Comparison of ENCODE assay signal across 1 cellular context in genomic region chr17:7836596-7837374, GRCh38.
TF ChIP-seq lines count a peak whose summit lies in the region.

No MANE protein-coding gene starts in this region.

TF ChIP-seq in HepG2, 621 proteins besides CTCF, POLR2A, EP300 and RAD21 (continues in another document):
- TF ChIP-seq ARID4A (CRISPR knock-in tag; IDR thresholded peaks at IDR 0.05; ENCODE audit: borderline replicate concordance), result peak; percentile 98
- TF ChIP-seq ZNF691 (CRISPR knock-in tag; IDR thresholded peaks at IDR 0.05; ENCODE audit: borderline replicate concordance, low read depth), result peak; percentile 92; the same call in 1 of the 2 replicates
- TF ChIP-seq SNAI1 (CRISPR knock-in tag; IDR thresholded peaks at IDR 0.05; ENCODE audit: borderline replicate concordance), result peak; percentile 84; the same call in 1 of the 2 replicates
- TF ChIP-seq SNAPC2 (CRISPR knock-in tag; IDR thresholded peaks at IDR 0.05), result no peak
- peak; percentile 100 for TF ChIP-seq BHLHE40 (IDR thresholded peaks at IDR 0.05; ENCODE audit: low read length)
- peak; percentile 98 for TF ChIP-seq REPIN1 (CRISPR knock-in tag; IDR thresholded peaks at IDR 0.05; ENCODE audit: borderline replicate concordance, low read depth)
- TF ChIP-seq IRF1 (CRISPR knock-in tag; IDR thresholded peaks at IDR 0.05; ENCODE audit: low read depth), result no peak; the same call in 1 of the 2 replicates
- TF ChIP-seq HDAC6 (IDR thresholded peaks at IDR 0.05; ENCODE audit: low read depth, low read length), result no peak
- no peak; the same call in 1 of the 2 replicates for TF ChIP-seq THAP8 (CRISPR knock-in tag; IDR thresholded peaks at IDR 0.05; ENCODE audit: borderline replicate concordance)
- TF ChIP-seq SMAD9 (CRISPR knock-in tag; IDR thresholded peaks at IDR 0.05), result no peak
- TF ChIP-seq ZNF292 (CRISPR knock-in tag; IDR thresholded peaks at IDR 0.05; ENCODE audit: borderline replicate concordance, low read depth), result peak; percentile 51
- peak; percentile 90; the same call in 1 of the 2 replicates for TF ChIP-seq SNAPC4 (CRISPR knock-in tag; IDR thresholded peaks at IDR 0.05)
- peak; percentile 4 for TF ChIP-seq ZNF629 (CRISPR knock-in tag; conservative IDR thresholded peaks at IDR 0.05)
- TF ChIP-seq JUNB (CRISPR knock-in tag; IDR thresholded peaks at IDR 0.05; ENCODE audit: borderline replicate concordance), result peak; percentile 68; the same call in 1 of the 2 replicates
- peak; percentile 41; the same call in 1 of the 2 replicates for TF ChIP-seq SNAPC5 (CRISPR knock-in tag; IDR thresholded peaks at IDR 0.05; ENCODE audit: borderline replicate concordance)
- no peak for TF ChIP-seq SOX6 (IDR thresholded peaks at IDR 0.05)
- TF ChIP-seq SOX6 (CRISPR knock-in tag; IDR thresholded peaks at IDR 0.05), result peak; percentile 94
- TF ChIP-seq ZBTB39 (CRISPR knock-in tag; IDR thresholded peaks at IDR 0.05), result peak; percentile 81; the same call in 1 of the 2 replicates
- 0 out of 2 replicates have a peak, but pooled peaks have one; percentile 17 for TF ChIP-seq ZSCAN29 (CRISPR knock-in tag; conservative IDR thresholded peaks at IDR 0.05)
- peak; percentile 92 for TF ChIP-seq ZNF331 (CRISPR knock-in tag; IDR thresholded peaks at IDR 0.05)
- TF ChIP-seq FOXP4 (CRISPR knock-in tag; IDR thresholded peaks at IDR 0.05), result peak; percentile 91
- peak; percentile 95 for TF ChIP-seq KDM4B (CRISPR knock-in tag; IDR thresholded peaks at IDR 0.05)
- TF ChIP-seq ATF7 (IDR thresholded peaks at IDR 0.05), result peak; percentile 95
- peak; percentile 99 for TF ChIP-seq ATF7 (CRISPR knock-in tag; IDR thresholded peaks at IDR 0.05)
- peak; percentile 21; the same call in 1 of the 2 replicates for TF ChIP-seq MEIS2 (CRISPR knock-in tag; IDR thresholded peaks at IDR 0.05)
- TF ChIP-seq PPARG (CRISPR knock-in tag; conservative IDR thresholded peaks at IDR 0.05), result peak; percentile 76
- peak; percentile 75; the same call in 1 of the 2 replicates for TF ChIP-seq SIN3B (IDR thresholded peaks at IDR 0.05; ENCODE audit: low read length)
- peak; percentile 90 for TF ChIP-seq KLF13 (CRISPR knock-in tag; IDR thresholded peaks at IDR 0.05)
- TF ChIP-seq IRF9 (CRISPR knock-in tag; IDR thresholded peaks at IDR 0.05; ENCODE audit: borderline replicate concordance), result peak; percentile 85; the same call in 1 of the 2 replicates
- TF ChIP-seq ZGPAT (CRISPR knock-in tag; IDR thresholded peaks at IDR 0.05), result peak; percentile 89
- TF ChIP-seq NFYC (CRISPR knock-in tag; IDR thresholded peaks at IDR 0.05), result peak; percentile 64
- TF ChIP-seq ZNF121 (CRISPR knock-in tag; IDR thresholded peaks at IDR 0.05), result 0 out of 2 replicates have a peak, but pooled peaks have one; percentile 19
- TF ChIP-seq ZFP90 (CRISPR knock-in tag; IDR thresholded peaks at IDR 0.05; ENCODE audit: borderline replicate concordance), result peak; percentile 11; the same call in 1 of the 2 replicates
- TF ChIP-seq SP5 (CRISPR knock-in tag; IDR thresholded peaks at IDR 0.05; ENCODE audit: borderline replicate concordance, low read depth), result peak; percentile 97
- peak; percentile 77; the same call in 1 of the 2 replicates for TF ChIP-seq ZSCAN25 (CRISPR knock-in tag; IDR thresholded peaks at IDR 0.05)
- TF ChIP-seq RFX1 (IDR thresholded peaks at IDR 0.05), result peak; percentile 79
- peak; percentile 92; the same call in 1 of the 3 replicates for TF ChIP-seq MXI1 (IDR thresholded peaks at IDR 0.05; ENCODE audit: borderline replicate concordance, low read depth, low read length)
- 0 out of 2 replicates have a peak, but pooled peaks have one; percentile 36 for TF ChIP-seq PBX2 (CRISPR knock-in tag; IDR thresholded peaks at IDR 0.05)
- TF ChIP-seq IKZF1 (IDR thresholded peaks at IDR 0.05), result no peak
- peak; percentile 43 for TF ChIP-seq ZNF816 (CRISPR knock-in tag; IDR thresholded peaks at IDR 0.05; ENCODE audit: borderline replicate concordance)
- TF ChIP-seq CBX5 (CRISPR knock-in tag; IDR thresholded peaks at IDR 0.05; ENCODE audit: borderline replicate concordance), result peak; percentile 99; the same call in 1 of the 2 replicates
